13 cellular contexts compared by ENCODE assay signal in the genomic region with DNA sequence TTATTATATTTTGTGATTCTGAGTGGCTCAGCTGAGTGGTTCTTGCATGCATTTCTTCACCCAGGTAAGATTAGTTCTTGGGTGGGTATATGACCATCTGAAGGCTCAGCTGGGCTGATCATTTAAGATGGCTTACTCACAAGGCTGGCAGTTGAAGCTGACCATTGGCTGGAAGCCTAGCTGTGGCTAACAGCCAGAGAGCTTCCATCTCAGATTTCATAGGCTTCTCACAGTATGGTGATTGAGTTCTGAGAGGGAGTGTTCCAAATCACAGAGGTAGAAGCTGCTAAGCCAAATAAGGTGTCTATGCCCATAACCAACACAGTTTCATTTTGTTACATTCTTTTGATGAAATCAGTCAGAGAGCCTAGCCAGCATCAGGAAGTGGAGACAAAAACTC.
DNase-seq lines count a peak whose midpoint lies in the region; ATAC-seq and TF ChIP-seq lines count a peak whose summit lies in the region.
"Had no signal": no experiment of that assay in that cellular context is flagged by ENCODE, and none has a peak within 500 bp of the region (broad histone marks: within the 10 kb centered on the region; RNA-seq: fewer than 3 reads in every experiment).

No MANE protein-coding gene starts in this region.

- ATAC-seq in GM21529 (IDR thresholded peaks at IDR 0.05; ENCODE audit: unreplicated experiment) (no peak), GM18517 (IDR thresholded peaks at IDR 0.05; ENCODE audit: unreplicated experiment) (no peak)
- ATAC-seq: natural killer cell treated with Interleukin-12 subunit alpha and Interleukin-12 subunit beta and Interleukin-15 and Interleukin-18, amount 100 ng/mL, for 72 hours had no signal

- DNase-seq in NCI-H1417 (lab: John Stamatoyannopoulos, UW), result peak in 2 of 3 experiments; percentile 4 to 6
- no peak for DNase-seq in NCI-H1417 treated with DMSO at 0.1 percent for 48 hours (lab: John Stamatoyannopoulos, UW)
- DNase-seq in NCI-H226, result peak; percentile 47
- peak; percentile 18 for DNase-seq in astrocyte of the cerebellum (ENCODE audit: low read depth)
- peak; percentile 1 for DNase-seq in renal cortical epithelial cell (ENCODE audit: low read depth)
- DNase-seq in UCSD-AML1 (lab: John Stamatoyannopoulos, UW; ENCODE audit: unreplicated experiment), result no peak
- DNase-seq: 8988T, Caco-2, KG1 had no signal

- no peak overlapping the region for H3K4me3 ChIP-seq in astrocyte of the cerebellum (ENCODE audit: low read depth, low read length)
- H3K4me3 ChIP-seq: tibial nerve had no signal

- in situ Hi-C loops in astrocyte of the cerebellum (cut with HindIII; ENCODE audit: low sequenced_read_pairs), result no loop called here

- no peak for TF ChIP-seq CTCF in astrocyte of the cerebellum (IDR thresholded peaks at IDR 0.05; ENCODE audit: low read depth, low read length, missing control alignments)

Comparison
In these comparisons a context has a peak if more than half of its experiments do, and no peak if none do; other contexts are left out.
1. DNase-seq: peak in NCI-H1417 (2 of 3), NCI-H226 (single experiment), astrocyte of the cerebellum (single experiment) and renal cortical epithelial cell (single experiment); none in NCI-H1417 treated with DMSO at 0.1 percent for 48 hours (single experiment) and UCSD-AML1 (single experiment).